17 cellular contexts compared by ENCODE assay signal in genomic region chr10:129329375-129330040, GRCh38.
DNase-seq lines count a peak whose midpoint lies in the region; ATAC-seq, FAIRE-seq and TF ChIP-seq lines count a peak whose summit lies in the region.
"Had no signal": no experiment of that assay in that cellular context is flagged by ENCODE, and none has a peak within 500 bp of the region (broad histone marks: within the 10 kb centered on the region; RNA-seq: fewer than 3 reads in every experiment).

No MANE protein-coding gene starts in this region.

- H3K27ac ChIP-seq in H1 (ENCODE audit: low read depth, low read length) (no peak overlapping the region), suprapubic skin (no peak overlapping the region)
- H3K27ac ChIP-seq: 22Rv1, C4-2B had no signal

- H4K5ac ChIP-seq in H1 (ENCODE audit: insufficient read length, low read depth, low read length), result no peak overlapping the region

- no peak overlapping the region for H3K56ac ChIP-seq in H1 (replicated peaks; ENCODE audit: insufficient read length, low read depth, low read length)

- TF ChIP-seq EP300 in H1 (IDR thresholded peaks at IDR 0.05; ENCODE audit: borderline replicate concordance in 1 of 2, low read depth in 2 of 2, low read length in 2 of 2) (no peak), suprapubic skin (IDR thresholded peaks at IDR 0.05) (no peak)

- no peak overlapping the region for H3K9ac ChIP-seq in H1 (replicated peaks in 1 of 4; ENCODE audit: extremely low read depth in 1 of 4, low read depth in 3 of 4, low read length in 3 of 4)

- H2AK5ac ChIP-seq in H1 (ENCODE audit: low read depth, low read length), result no peak overlapping the region

- no peak overlapping the region for H2BK120ac ChIP-seq in H1 (replicated peaks; ENCODE audit: low read depth, low read length)

- H3K14ac ChIP-seq in H1 (ENCODE audit: insufficient read length), result no peak overlapping the region

- no peak overlapping the region for H3K4me3 ChIP-seq in H1 (ENCODE audit: extremely low read depth in 1 of 4, insufficient read depth in 2 of 4, low read depth in 3 of 4, low read length in 4 of 4)
- H3K4me3 ChIP-seq in suprapubic skin, result no peak overlapping the region
- H3K4me3 ChIP-seq: GM12878, GM23338 had no signal

- no peak overlapping the region for H3K18ac ChIP-seq in H1 (ENCODE audit: extremely low read depth, low read length)

- H3K4me2 ChIP-seq in H1 (ENCODE audit: insufficient read depth in 1 of 2, low read depth in 2 of 2, low read length in 2 of 2), result no peak overlapping the region
- H3K4me2 ChIP-seq: GM23338 had no signal

- no peak overlapping the region for H2BK5ac ChIP-seq in H1 (ENCODE audit: low read depth, low read length)

- ATAC-seq in stimulated activated naive CD8-positive, alpha-beta T cell treated with anti-CD3 and anti-CD28 coated beads, Interleukin-15, amount 100 ng/mL, for 72 hours, result no peak
- ATAC-seq in stimulated activated naive CD8-positive, alpha-beta T cell treated with anti-CD3 and anti-CD28 coated beads, Interleukin-15, Interleukin-2, amounts not matched to agents 100 U/mL and 50 U/mL, for 24 hours, result no peak
- ATAC-seq in sciatic nerve, result peak; percentile 63
- ATAC-seq: CD8-positive, alpha-beta T cell; GM12878; GM23338 had no signal

- no peak overlapping the region for H4K8ac ChIP-seq in H1 (ENCODE audit: extremely low read depth, insufficient read depth, low read length)

- H3K9me3 Mint-ChIP-seq in stimulated activated naive CD8-positive, alpha-beta T cell treated with anti-CD3 and anti-CD28 coated beads, Interleukin-15, amount 100 ng/mL, for 72 hours, result no peaks in the 10 kb centered on the region
- H3K9me3 Mint-ChIP-seq: CD8-positive, alpha-beta T cell; GM23338; H9 had no signal

- 91% methylated on average over 16 of the region's 17 CpGs; no CpG with 5 or more reads in 1 of the 2 experiments for WGBS in H1 (ENCODE audit: extremely low coverage in 1 of 2, insufficient coverage in 1 of 2, insufficient read length in 1 of 2, insufficient replicate concordance in 2 of 2, low coverage in 1 of 2, low lambda C conversion rate in 2 of 2, missing lambda C conversion rate in 1 of 2), 2 experiments
- 90% methylated on average over 17 of the region's 17 CpGs for WGBS in suprapubic skin

- peaks cover 0 to 2% (median under 1%) of the 10 kb centered on the region in 4 experiments; a peak in 4 of 7 replicates for H3K4me1 ChIP-seq in H1 (replicated peaks in 1 of 4; ENCODE audit: control insufficient read depth in 3 of 4, insufficient read depth in 4 of 4, low read length in 3 of 4)
- no peaks in the 10 kb centered on the region for H3K4me1 ChIP-seq in suprapubic skin

- H2AFZ ChIP-seq in H1 (ENCODE audit: low read length), result no peak overlapping the region

- H2BK12ac ChIP-seq in H1 (ENCODE audit: low read depth, low read length), result no peak overlapping the region

- H3K27ac Mint-ChIP-seq in stimulated activated naive CD8-positive, alpha-beta T cell treated with anti-CD3 and anti-CD28 coated beads, Interleukin-15, amount 100 ng/mL, for 72 hours, result peak overlapping the region; percentile 63 to 91
- H3K27ac Mint-ChIP-seq: CD8-positive, alpha-beta T cell; GM23338; H9; IgD-negative memory B cell had no signal

- H4K91ac ChIP-seq in H1 (replicated peaks; ENCODE audit: insufficient read length, low read length), result no peak overlapping the region

- 0 out of 2 replicates have a peak overlapping the region, but pooled peaks have one; percentile 48 for H2BK20ac ChIP-seq in H1 (ENCODE audit: low read length)

- H3K27me3 ChIP-seq in H1 (replicated peaks in 1 of 4; ENCODE audit: control insufficient read depth in 3 of 4, extremely low read depth in 1 of 4, insufficient read depth in 3 of 4, low read length in 3 of 4) (no peaks in the 10 kb centered on the region; a peak in 1 of 7 replicates), suprapubic skin (no peaks in the 10 kb centered on the region)

- H3K9me3 ChIP-seq in H1 (ENCODE audit: insufficient read depth in 2 of 2, low read depth in 1 of 2, low read length in 1 of 2) (no peaks in the 10 kb centered on the region), suprapubic skin (no peaks in the 10 kb centered on the region)

- CTCF ChIA-PET in H1 (lab: Charles Lee; ENCODE audit: partially characterized antibody), result interaction anchor here (0.6 to 4.7 kb wide), 2 partner anchors 298 to 301 kb away, joined by 3 to 32 read pairs; no protein-coding TSS in a partner anchor

- intact Hi-C loops in sciatic nerve (cut with DNase I), result no loop called here

- no peak overlapping the region for H3K4me3 Mint-ChIP-seq in stimulated activated naive CD8-positive, alpha-beta T cell treated with anti-CD3 and anti-CD28 coated beads, Interleukin-15, amount 100 ng/mL, for 72 hours
- H3K4me3 Mint-ChIP-seq: CD8-positive, alpha-beta T cell; GM23338; H9; IgD-negative memory B cell had no signal

- TF ChIP-seq POLR2A in H1 (IDR thresholded peaks at IDR 0.05; ENCODE audit: control extremely low read depth in 1 of 2, low read depth in 2 of 2, low read length in 2 of 2) (no peak), suprapubic skin (IDR thresholded peaks at IDR 0.05) (no peak)

- no peak for TF ChIP-seq RAD21 in H1 (IDR thresholded peaks at IDR 0.05 in 1 of 2, conservative IDR thresholded peaks at IDR 0.05 in 1 of 2; ENCODE audit: low read depth in 2 of 2, low read length in 2 of 2)

- H3K4ac ChIP-seq in H1 (replicated peaks; ENCODE audit: insufficient read length, low read depth, low read length), result no peak overlapping the region

- H3K36me3 ChIP-seq in H1 (ENCODE audit: control insufficient read depth in 2 of 4, insufficient read depth in 4 of 4, low read length in 3 of 4) (no peaks in the 10 kb centered on the region), suprapubic skin (no peaks in the 10 kb centered on the region)

- no peak for DNase-seq in stimulated activated naive CD8-positive, alpha-beta T cell treated with anti-CD3 and anti-CD28 coated beads, Interleukin-15, amount 100 ng/mL, for 72 hours
- DNase-seq in stimulated activated naive CD8-positive, alpha-beta T cell treated with anti-CD3 and anti-CD28 coated beads, Interleukin-15, Interleukin-2, amounts not matched to agents 100 U/mL and 50 U/mL, for 24 hours, result no peak
- DNase-seq in H1 (ENCODE audit: low read depth in 1 of 2, low spot score in 2 of 2) (no peak), kidney glomerular epithelial cell (lab: John Stamatoyannopoulos, UW) (peak; percentile 86), sciatic nerve (ENCODE audit: low spot score) (no peak), suprapubic skin (ENCODE audit: low spot score in 2 of 2) (no peak), KG1 (lab: John Stamatoyannopoulos, UW) (no peak), AG08396 (ENCODE audit: low spot score) (no peak)
- DNase-seq: CD8-positive, alpha-beta T cell; COR-L47; H9 had no signal

- no peaks in the 10 kb centered on the region for H3K23me2 ChIP-seq in H1 (ENCODE audit: low read depth, low read length)

- H3K27me3 Mint-ChIP-seq in stimulated activated naive CD8-positive, alpha-beta T cell treated with anti-CD3 and anti-CD28 coated beads, Interleukin-15, amount 100 ng/mL, for 72 hours, result peaks cover 30% of the 10 kb centered on the region

- H3K79me2 ChIP-seq in H1 (ENCODE audit: control insufficient read depth in 1 of 2, insufficient read depth in 2 of 2, low read length in 2 of 2), result no peaks in the 10 kb centered on the region

- no peaks in the 10 kb centered on the region for H4K20me1 ChIP-seq in H1 (replicated peaks in 1 of 2; ENCODE audit: control insufficient read depth in 1 of 2, insufficient read depth in 2 of 2, low read length in 2 of 2)

- H3K4me1 Mint-ChIP-seq in stimulated activated naive CD8-positive, alpha-beta T cell treated with anti-CD3 and anti-CD28 coated beads, Interleukin-15, amount 100 ng/mL, for 72 hours, result no peaks in the 10 kb centered on the region

- H3K79me1 ChIP-seq in H1 (ENCODE audit: low read depth, low read length), result no peaks in the 10 kb centered on the region

- no peak for FAIRE-seq in H1 (lab: Jason Lieb, UNC)
- FAIRE-seq: GM12878, GM18507 had no signal

- H3K23ac ChIP-seq in H1 (ENCODE audit: insufficient read length), result no peak overlapping the region

- TF ChIP-seq CTCF in H1 (IDR thresholded peaks at IDR 0.05; ENCODE audit: control extremely low read depth in 1 of 3, insufficient read depth in 1 of 3, low read depth in 1 of 3, low read length in 3 of 3), result no peak
- TF ChIP-seq CTCF in suprapubic skin (IDR thresholded peaks at IDR 0.05), result no peak

- no peak overlapping the region for H2BK15ac ChIP-seq in H1 (ENCODE audit: low read length)

- POLR2A ChIA-PET in H1 (lab: Charles Lee; ENCODE audit: partially characterized antibody), result no interaction called here

TF ChIP-seq in H1, 55 proteins besides CTCF, POLR2A, EP300 and RAD21:
- no peak for TF ChIP-seq CREB1 (IDR thresholded peaks at IDR 0.05)
- no peak for TF ChIP-seq SAP30 (IDR thresholded peaks at IDR 0.05; ENCODE audit: insufficient read depth, insufficient replicate concordance, low read length)
- no peak for TF ChIP-seq CBX8 (IDR thresholded peaks at IDR 0.05; ENCODE audit: borderline replicate concordance, low read depth, low read length)
- no peak for TF ChIP-seq SIX5 (IDR thresholded peaks at IDR 0.05; ENCODE audit: low read depth, low read length)
- TF ChIP-seq RFX5 (IDR thresholded peaks at IDR 0.05; ENCODE audit: borderline replicate concordance, low read depth, low read length), result no peak
- no peak for TF ChIP-seq EZH2 (IDR thresholded peaks at IDR 0.05; ENCODE audit: low read depth, low read length, severe bottlenecking)
- TF ChIP-seq HDAC6 (IDR thresholded peaks at IDR 0.05; ENCODE audit: low read depth, low read length), result no peak
